Comparison of ENCODE assay signal across 9 cellular contexts in genomic region chr11:39675171-39675570, GRCh38.
"Had no signal": no experiment of that assay in that cellular context is flagged by ENCODE, and none has a peak within 500 bp of the region (broad histone marks: within the 10 kb centered on the region; RNA-seq: fewer than 3 reads in every experiment).

No MANE protein-coding gene starts in this region.

- DNase-seq: GM23248, GOT3, H7, HFFc6, IMR-90, KG1 had no signal

- H2AFZ ChIP-seq: GM23248 had no signal

- H3K27ac ChIP-seq: GM23248 had no signal

- H3K4me1 ChIP-seq: HAP-1 had no signal

- H3K9ac ChIP-seq: GM23248 had no signal

- H3K36me3 ChIP-seq: HAP-1 had no signal

- H3K4me3 ChIP-seq: GM23248, HAP-1, K562 had no signal

- ATAC-seq: HCT116, K562 had no signal
